ENCODE assay signal across 8 cellular contexts in genomic region chr15:80160570-80161156, GRCh38. TPM values are rescaled to one million over a fixed set of nuclear protein-coding genes. Genes with fewer than 3 reads are reported as not detected.
DNase-seq lines count a peak whose midpoint lies in the region; ATAC-seq and TF ChIP-seq lines count a peak whose summit lies in the region.

No MANE protein-coding gene starts in this region.

- H3K4me3 ChIP-seq in ACC112 (ENCODE audit: low read depth, low read length) (no peak overlapping the region), epithelial cell of proximal tubule (ENCODE audit: low read depth, low read length) (no peak overlapping the region)

- no peaks in the 10 kb centered on the region for H3K27me3 ChIP-seq in ACC112 (ENCODE audit: insufficient read depth, low read length)

- intact Hi-C loops in natural killer cell (cut with micrococcal nuclease): no loop called here

- DNase-seq in SKM-1 (lab: John Stamatoyannopoulos, UW; ENCODE audit: unreplicated experiment): peak; percentile 85
- peak; percentile 91 for DNase-seq in epithelial cell of proximal tubule (ENCODE audit: low read depth)
- DNase-seq in natural killer cell: peak; percentile 34
- no peak for DNase-seq in endothelial cell (ENCODE audit: low spot score)
- no peak for DNase-seq in HT-29 (ENCODE audit: low spot score)

- H3K36me3 ChIP-seq in ACC112 (ENCODE audit: insufficient read depth, low read length): peaks cover 26% of the 10 kb centered on the region

- peak; percentile 66 for TF ChIP-seq POLR2A in GM18505 (IDR thresholded peaks at IDR 0.05; ENCODE audit: borderline replicate concordance, extremely low read depth, insufficient read depth, insufficient read length)

- no peaks in the 10 kb centered on the region for H3K9me3 Mint-ChIP-seq in natural killer cell
- H3K9me3 Mint-ChIP-seq in endothelial cell (ENCODE audit: unreplicated experiment): no peaks in the 10 kb centered on the region

- H3K79me2 ChIP-seq in ACC112 (ENCODE audit: control insufficient read depth, insufficient read depth, low read length, unreplicated experiment): no peaks in the 10 kb centered on the region

- H2AFZ ChIP-seq in ACC112 (ENCODE audit: low read length, unreplicated experiment): no peak overlapping the region

- ATAC-seq in GM18505 (IDR thresholded peaks at IDR 0.05; ENCODE audit: unreplicated experiment): peak; percentile 46
- ATAC-seq in HG03066 (IDR thresholded peaks at IDR 0.05; ENCODE audit: low read depth, unreplicated experiment): peak; percentile 85
- peak; percentile 84 to 91 (median 87) for ATAC-seq in natural killer cell

- peaks cover 25% of the 10 kb centered on the region for H3K4me1 ChIP-seq in ACC112 (ENCODE audit: control insufficient read depth, insufficient read depth, low read length, unreplicated experiment)

- H3K27ac ChIP-seq in ACC112 (ENCODE audit: low read depth, low read length): peak overlapping the region; percentile 69

- TF ChIP-seq CTCF in epithelial cell of proximal tubule (conservative IDR thresholded peaks at IDR 0.05; ENCODE audit: low read depth, low read length) (no peak), natural killer cell (IDR thresholded peaks at IDR 0.05) (no peak), endothelial cell (IDR thresholded peaks at IDR 0.05; ENCODE audit: unreplicated experiment) (no peak)

- H3K4me1 Mint-ChIP-seq in natural killer cell (peaks cover 0 to 30% of the 10 kb centered on the region in 2 donors), endothelial cell (ENCODE audit: unreplicated experiment) (peaks cover 10% of the 10 kb centered on the region)

- H3K27me3 Mint-ChIP-seq in natural killer cell (ENCODE audit: low read depth in 2 of 2) (no peaks in the 10 kb centered on the region), endothelial cell (ENCODE audit: unreplicated experiment) (peaks cover 2% of the 10 kb centered on the region)

- H3K36me3 Mint-ChIP-seq in natural killer cell: no peaks in the 10 kb centered on the region
- peaks cover 9% of the 10 kb centered on the region for H3K36me3 Mint-ChIP-seq in endothelial cell (ENCODE audit: low read depth, unreplicated experiment)

- H3K4me3 Mint-ChIP-seq in natural killer cell: peak overlapping the region; percentile 18
- H3K4me3 Mint-ChIP-seq in endothelial cell (ENCODE audit: unreplicated experiment): no peak overlapping the region

- H3K27ac Mint-ChIP-seq in natural killer cell (peak overlapping the region; percentile 58 to 76), endothelial cell (ENCODE audit: unreplicated experiment) (no peak overlapping the region)

RNA-seq across cellular contexts. Expression of gene FAH, which starts 7.9 kb away (rescaled TPM):
- total RNA-seq in epithelial cell of proximal tubule: 20.4 and 41.4 TPM in 2 replicates
- total RNA-seq in natural killer cell: 10 to 100 TPM; 12.4 to 14.1 (median 13.5) TPM
- total RNA-seq in endothelial cell (ENCODE audit: unreplicated experiment): 6.2 TPM
- 27.6 and 32.9 TPM in 2 replicates for total RNA-seq in HT-29 (2014; rRNA removed; shearing (Covaris generic))

Comparison
In these comparisons a context has a peak if more than half of its experiments do, and no peak if none do; other contexts are left out.
1. DNase-seq: peak in SKM-1 (single experiment), epithelial cell of proximal tubule (single experiment) and natural killer cell (single experiment); none in endothelial cell (single experiment) and HT-29 (single experiment).
2. Peak in every context shown above with its lines, with median percentiles within 50 percentile points of each other: ATAC-seq.